Comparison of ENCODE assay signal across 9 cellular contexts in the genomic region with DNA sequence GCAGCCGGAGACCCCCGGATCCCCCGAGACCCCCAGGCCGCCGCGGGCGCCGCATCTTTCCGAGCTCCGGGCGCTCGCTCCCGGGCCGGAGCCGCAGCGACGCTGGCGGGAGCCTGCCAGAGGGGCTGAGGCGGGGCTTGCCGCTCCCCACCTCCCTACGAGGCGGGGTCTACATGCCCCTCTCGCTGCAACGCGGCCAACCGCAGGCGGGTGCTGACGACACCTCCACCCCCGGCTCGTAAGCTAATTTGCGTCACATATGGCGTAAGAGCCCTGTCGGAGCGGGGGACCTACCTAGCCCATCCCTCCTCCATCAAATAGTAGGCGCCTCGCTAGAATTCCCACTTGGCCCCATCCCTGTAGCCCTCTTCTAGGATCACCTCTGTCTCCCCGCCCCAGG. TPM values are rescaled to one million over a fixed set of nuclear protein-coding genes. Genes with fewer than 3 reads are reported as not detected.
DNase-seq lines count a peak whose midpoint lies in the region; TF ChIP-seq lines count a peak whose summit lies in the region.
"Had no signal": no experiment of that assay in that cellular context is flagged by ENCODE, and none has a peak within 500 bp of the region (broad histone marks: within the 10 kb centered on the region; RNA-seq: fewer than 3 reads in every experiment).

A gene (minus strand): TSS at position 124 of the 400 bp plus-strand sequence. CDS start 69 bp downstream, at position 55.

- H3K27me3 ChIP-seq in CD4-positive, alpha-beta memory T cell (ENCODE audit: insufficient read depth, low read length): peaks cover 18% of the 10 kb centered on the region

- H3K36me3 Mint-ChIP-seq in CD4-positive, alpha-beta memory T cell: no peaks in the 10 kb centered on the region

- peaks cover 7% of the 10 kb centered on the region for H3K4me1 ChIP-seq in mesodermal cell (ENCODE audit: control insufficient read depth, insufficient read depth, low read length, poor library complexity, severe bottlenecking)
- H3K4me1 ChIP-seq in CD4-positive, alpha-beta memory T cell (ENCODE audit: insufficient read depth, low read length): no peaks in the 10 kb centered on the region

- in situ Hi-C loops in KBM-7 (cut with MboI; ENCODE audit: low pct_unique_long_range_greater_than_20kb, low sequenced_read_pairs): no loop called here

- DNase-seq in DMS153 treated with DMSO at 0.1 percent for 48 hours (lab: John Stamatoyannopoulos, UW; ENCODE audit: unreplicated experiment): peak; percentile 40
- peak; percentile 89 for DNase-seq in NCI-H1930 (lab: John Stamatoyannopoulos, UW)
- peak; percentile 68 for DNase-seq in astrocyte of the hippocampus (ENCODE audit: low read depth, low spot score)
- DNase-seq in KBM-7: no peak
- no peak for DNase-seq in CD4-positive, alpha-beta memory T cell
- no peak for DNase-seq in GM10266 (ENCODE audit: extremely low spot score)
- no peak for DNase-seq in activated CD4-positive, alpha-beta T cell treated with anti-CD3 and anti-CD28 coated beads for 1 hour
- DNase-seq: naive B cell had no signal

- peak within 1 kb of the TSS; percentile 90 for H3K27ac ChIP-seq in mesodermal cell (ENCODE audit: low read depth, low read length, severe bottlenecking)
- no peak within 1 kb of the TSS for H3K27ac ChIP-seq in CD4-positive, alpha-beta memory T cell (ENCODE audit: low read depth, low read length)

- no peak within 1 kb of the TSS for H3K4me3 Mint-ChIP-seq in CD4-positive, alpha-beta memory T cell

- H3K4me1 Mint-ChIP-seq in CD4-positive, alpha-beta memory T cell: peaks cover 0 to 3% (median under 1%) of the 10 kb centered on the region in 4 donors

- H3K4me3 ChIP-seq in mesodermal cell (ENCODE audit: extremely low read depth, insufficient read depth, low read length, poor library complexity, severe bottlenecking): peak within 1 kb of the TSS; percentile 60
- H3K4me3 ChIP-seq in CD4-positive, alpha-beta memory T cell (ENCODE audit: low read length in 2 of 2): no peak within 1 kb of the TSS

- CTCF ChIA-PET in CD4-positive, alpha-beta memory T cell (lab: Charles Lee; ENCODE audit: partially characterized antibody): interaction anchor here (1.5 to 1.6 kb wide), 2 partner anchors 9 to 44 kb away, joined by 5 to 8 read pairs; no protein-coding TSS in a partner anchor

- H3K27ac Mint-ChIP-seq in CD4-positive, alpha-beta memory T cell: peak within 1 kb of the TSS in 1 of 7 donors; percentile 58

- H3K27me3 Mint-ChIP-seq in CD4-positive, alpha-beta memory T cell: peaks cover 37 to 43% of the 10 kb centered on the region in 2 donors

- WGBS in mesodermal cell (ENCODE audit: insufficient coverage in 2 of 2), 2 experiments: 1 to 2% methylated on average over 31 to 34 of the region's 37 CpGs

- H3K9me3 ChIP-seq in mesodermal cell (ENCODE audit: control insufficient read depth, low read length): no peaks in the 10 kb centered on the region
- no peaks in the 10 kb centered on the region for H3K9me3 ChIP-seq in CD4-positive, alpha-beta memory T cell (ENCODE audit: control insufficient read depth in 1 of 2, low read length in 2 of 2)

- peaks cover 0 to 5% (median 2%) of the 10 kb centered on the region in 8 donors for H3K9me3 Mint-ChIP-seq in CD4-positive, alpha-beta memory T cell

- intact Hi-C loops in CD4-positive, alpha-beta memory T cell (cut with micrococcal nuclease): no loop called here

- POLR2A ChIA-PET in CD4-positive, alpha-beta memory T cell (lab: Charles Lee; ENCODE audit: partially characterized antibody): no interaction called here

- TF ChIP-seq CTCF in GM10266 (IDR thresholded peaks at IDR 0.05; ENCODE audit: control insufficient read depth, insufficient read depth, low read depth, missing control alignments): no peak

- peaks cover 16% of the 10 kb centered on the region for H3K36me3 ChIP-seq in mesodermal cell (ENCODE audit: control insufficient read depth, insufficient read depth, low read length)
- no peaks in the 10 kb centered on the region for H3K36me3 ChIP-seq in CD4-positive, alpha-beta memory T cell (ENCODE audit: insufficient read depth, low read length)

RNA-seq across cellular contexts. Expression of the gene that starts here (rescaled TPM):
- polyA plus RNA-seq in mesodermal cell (2013, experiment 1 of 2): 60.9 TPM
- 50.0 TPM for polyA plus RNA-seq in mesodermal cell (2013, experiment 2 of 2)
- not detected for total RNA-seq in CD4-positive, alpha-beta memory T cell
- under 1 TPM in 1 of 2 donors, not detected in 1; 0.31 TPM for polyA plus RNA-seq in CD4-positive, alpha-beta memory T cell

Comparison
In these comparisons a context has a peak if more than half of its experiments do, and no peak if none do; other contexts are left out.
1. DNase-seq: peak in DMS153 treated with DMSO at 0.1 percent for 48 hours (single experiment), NCI-H1930 (2 of 2) and astrocyte of the hippocampus (single experiment); none in KBM-7 (single experiment), CD4-positive, alpha-beta memory T cell (0 of 5), GM10266 (single experiment) and activated CD4-positive, alpha-beta T cell treated with anti-CD3 and anti-CD28 coated beads for 1 hour (single experiment).